Comparison of ENCODE assay signal across 8 cellular contexts in the genomic region with DNA sequence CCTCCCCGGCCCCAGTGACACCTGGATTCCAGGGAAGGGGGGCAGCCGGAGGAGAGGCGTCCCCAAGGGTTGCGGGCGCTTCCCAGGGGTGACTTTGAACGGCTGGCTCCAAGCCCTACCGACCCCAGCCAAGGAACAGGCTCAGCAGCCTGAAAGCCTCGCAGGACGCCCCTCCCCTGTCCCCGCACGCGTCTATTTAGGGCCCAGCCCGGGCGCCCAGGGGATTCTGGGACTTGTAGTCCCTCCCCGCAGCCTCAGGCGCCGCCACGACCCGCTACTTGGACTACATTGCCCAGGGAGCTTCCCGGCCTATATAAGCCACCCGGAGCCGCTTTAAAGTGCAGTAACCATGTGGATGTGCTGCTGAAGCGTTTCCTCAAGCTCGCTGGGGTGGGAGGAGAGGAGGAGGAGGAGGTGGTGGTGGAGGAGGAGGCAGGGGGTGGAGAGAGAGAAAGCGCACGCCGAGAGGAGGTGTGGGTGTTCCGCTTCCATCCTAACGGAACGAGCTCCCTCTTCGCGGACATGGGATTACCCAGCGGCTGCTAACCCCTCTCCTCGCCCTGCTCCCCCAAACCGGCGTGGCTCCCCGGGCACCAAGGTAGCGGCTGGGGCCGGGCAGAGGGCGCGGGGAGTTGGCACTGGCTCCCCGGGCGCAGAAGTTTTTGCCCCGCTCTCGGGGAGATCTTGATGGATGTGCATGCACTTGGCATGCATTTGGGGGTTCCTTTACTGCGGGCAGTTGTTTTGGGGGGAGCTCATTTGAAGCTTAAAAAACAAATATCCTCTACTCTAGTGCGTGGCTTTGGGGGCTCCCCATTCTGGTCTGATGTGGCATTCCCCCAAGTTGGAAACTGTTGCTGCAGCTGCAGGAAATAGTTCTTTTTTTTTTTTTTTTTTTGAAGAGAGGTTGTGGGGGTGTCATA. TPM values are rescaled to one million over a fixed set of nuclear protein-coding genes. Genes with fewer than 3 reads are reported as not detected.
DNase-seq lines count a peak whose midpoint lies in the region; ATAC-seq, FAIRE-seq and TF ChIP-seq lines count a peak whose summit lies in the region.

A gene (plus strand): TSS at position 341 of the 923 bp plus-strand sequence. CDS start 23,144 bp downstream, outside the sequence.

- H3K9ac ChIP-seq in mammary epithelial cell (ENCODE audit: insufficient read depth, low read length) = peak within 1 kb of the TSS; percentile 71
- peak within 1 kb of the TSS; percentile 84 for H3K9ac ChIP-seq in iPS-20b (ENCODE audit: low read depth, low read length)

- ATAC-seq in GM18870 (IDR thresholded peaks at IDR 0.05; ENCODE audit: unreplicated experiment) (peak; percentile 85), HG03135 (IDR thresholded peaks at IDR 0.05; ENCODE audit: unreplicated experiment) (peak; percentile 94)

- in situ Hi-C loops in mammary epithelial cell (cut with MboI; ENCODE audit: low sequenced_read_pairs in 2 of 2) = no loop called here

- dilution Hi-C loops in mammary epithelial cell (cut with HindIII; ENCODE audit: low sequenced_read_pairs) = no loop called here

- no peak for FAIRE-seq in small intestine (lab: Jason Lieb, UNC)

- H3K36me3 ChIP-seq in ACC112 (ENCODE audit: insufficient read depth, low read length) = no peaks in the 10 kb centered on the region
- H3K36me3 ChIP-seq in mammary epithelial cell (ENCODE audit: insufficient read depth, low read length) = no peaks in the 10 kb centered on the region
- no peaks in the 10 kb centered on the region for H3K36me3 ChIP-seq in iPS-20b (ENCODE audit: insufficient read depth, low read depth, low read length)
- no peaks in the 10 kb centered on the region for H3K36me3 ChIP-seq in small intestine (ENCODE audit: control insufficient read depth in 2 of 2, insufficient read depth in 2 of 2, low read length in 2 of 2)

- peak within 1 kb of the TSS; percentile 58; the same call in 1 of the 2 replicates for H3K27ac ChIP-seq in ACC112 (ENCODE audit: low read depth, low read length)
- peak within 1 kb of the TSS; percentile 95 for H3K27ac ChIP-seq in VCaP
- H3K27ac ChIP-seq in mammary epithelial cell (ENCODE audit: insufficient read depth, low read depth, low read length) = peak within 1 kb of the TSS; percentile 64
- no peak within 1 kb of the TSS for H3K27ac ChIP-seq in iPS-20b (ENCODE audit: low read length)
- H3K27ac ChIP-seq in small intestine (ENCODE audit: low read depth in 1 of 2, low read length in 1 of 2) = peak within 1 kb of the TSS; percentile 45 to 74

- 1% methylated on average over 15 of the region's 47 CpGs for WGBS in mammary epithelial cell (ENCODE audit: low coverage, missing lambda C conversion rate)
- 0 to 1% (median 0%) methylated on average over 43 to 47 of the region's 47 CpGs for WGBS in small intestine, 3 donors

- H3K79me2 ChIP-seq in ACC112 (ENCODE audit: control insufficient read depth, insufficient read depth, low read length, unreplicated experiment) (no peaks in the 10 kb centered on the region), mammary epithelial cell (ENCODE audit: insufficient read depth, low read length) (no peaks in the 10 kb centered on the region)

- H2AFZ ChIP-seq in ACC112 (ENCODE audit: low read length, unreplicated experiment) (peak within 1 kb of the TSS; percentile 92), mammary epithelial cell (ENCODE audit: low read depth, low read length) (peak within 1 kb of the TSS; percentile 78)

- CTCF ChIA-PET in mammary epithelial cell (lab: Charles Lee; ENCODE audit: low non-redundant PET) = interaction anchor here (0.5 kb wide), 1 partner anchor 703 kb away, joined by 4 read pairs; no protein-coding TSS in a partner anchor

- DNase-seq in NCI-H2196 treated with DMSO at 0.1 percent for 48 hours (lab: John Stamatoyannopoulos, UW; ENCODE audit: unreplicated experiment) (peak; percentile 69), mammary epithelial cell (peak; percentile 97), small intestine (peak; percentile 98)

- H3K4me1 ChIP-seq in ACC112 (ENCODE audit: control insufficient read depth, insufficient read depth, low read length, unreplicated experiment) = peaks cover 8% of the 10 kb centered on the region
- peaks cover 23% of the 10 kb centered on the region for H3K4me1 ChIP-seq in mammary epithelial cell (ENCODE audit: insufficient read depth, low read length)
- no peaks in the 10 kb centered on the region for H3K4me1 ChIP-seq in iPS-20b (ENCODE audit: insufficient read depth, low read length)
- peaks cover 6% of the 10 kb centered on the region in 2 donors for H3K4me1 ChIP-seq in small intestine (ENCODE audit: control insufficient read depth in 2 of 2, insufficient read depth in 1 of 2, low read depth in 1 of 2, low read length in 1 of 2)

- intact Hi-C loops in mammary epithelial cell (cut with micrococcal nuclease) = loop anchor here (1.0 to 10.0 kb wide), 7 partner anchors 26 to 492 kb away; a partner anchor contains a TSS

- H4K20me1 ChIP-seq in mammary epithelial cell (ENCODE audit: insufficient read depth, low read length) = no peaks in the 10 kb centered on the region

- H3K9me3 ChIP-seq in mammary epithelial cell (replicated peaks; ENCODE audit: insufficient read depth, low read length) = no peaks in the 10 kb centered on the region
- H3K9me3 ChIP-seq in iPS-20b (ENCODE audit: insufficient read depth, low read depth, low read length) = no peaks in the 10 kb centered on the region
- no peaks in the 10 kb centered on the region for H3K9me3 ChIP-seq in small intestine (ENCODE audit: control insufficient read depth, low read depth)

- no peak for TF ChIP-seq CTCF in VCaP (conservative IDR thresholded peaks at IDR 0.05)
- peak in 1 of 2 donors; percentile 0 for TF ChIP-seq CTCF in mammary epithelial cell (conservative IDR thresholded peaks at IDR 0.05 in 1 of 2, IDR thresholded peaks at IDR 0.05 in 1 of 2; ENCODE audit: extremely low read depth in 1 of 2, insufficient read depth in 1 of 2, low read depth in 1 of 2, low read length in 2 of 2)

- H3K4me3 ChIP-seq in ACC112 (ENCODE audit: low read depth, low read length) (peak within 1 kb of the TSS; percentile 93), mammary epithelial cell (replicated peaks in 1 of 3; ENCODE audit: insufficient read depth in 1 of 3, low read depth in 2 of 3, low read length in 3 of 3) (peak within 1 kb of the TSS; percentile 56 to 83 (median 78)), iPS-20b (ENCODE audit: low read length) (peak within 1 kb of the TSS; percentile 95), small intestine (ENCODE audit: low read depth in 1 of 2, low read length in 2 of 2) (peak within 1 kb of the TSS; percentile 70 to 72)

- no peaks in the 10 kb centered on the region for H3K27me3 ChIP-seq in ACC112 (ENCODE audit: insufficient read depth, low read length)
- no peaks in the 10 kb centered on the region for H3K27me3 ChIP-seq in mammary epithelial cell (ENCODE audit: insufficient read depth, low read length)
- H3K27me3 ChIP-seq in iPS-20b (ENCODE audit: insufficient read depth, low read length) = peaks cover 45% of the 10 kb centered on the region
- H3K27me3 ChIP-seq in small intestine (ENCODE audit: control insufficient read depth in 2 of 2, insufficient read depth in 2 of 2, low read length in 2 of 2) = no peaks in the 10 kb centered on the region

- TSS peak; percentile 55 for BruUV-seq in mammary epithelial cell (replicated peaks; lab: Mats Ljungman, UMichigan)

- peak within 1 kb of the TSS; percentile 86 for H3K4me2 ChIP-seq in mammary epithelial cell (ENCODE audit: insufficient read depth, low read depth, low read length)

RNA-seq across cellular contexts. Expression of the gene that starts here (rescaled TPM):
- total RNA-seq in mammary epithelial cell = 10 to 100 TPM; 15.6 to 33.2 TPM
- polyA plus RNA-seq in mammary epithelial cell (9.2 TPM), small intestine (10 to 100 TPM in 1 of 3 donors, 1 to 10 TPM in 1, under 1 TPM in 1; 0.89 to 13.8 (median 3.0) TPM)
- 58.6 TPM for polyA minus RNA-seq in mammary epithelial cell
